7 cellular contexts compared by ENCODE assay signal in genomic region chr1:14924455-14925325, GRCh38.
A peak's percentile ranks its signal among the peaks of the same experiment; 100 is the strongest.
DNase-seq lines count a peak whose midpoint lies in the region; ATAC-seq and TF ChIP-seq lines count a peak whose summit lies in the region.

No MANE protein-coding gene starts in this region.

- no peaks in the 10 kb centered on the region for H3K9me3 ChIP-seq in ES-I3 (ENCODE audit: control insufficient read depth, insufficient read depth, low read length)
- H3K9me3 ChIP-seq in adipocyte (ENCODE audit: control insufficient read depth, low read length): no peaks in the 10 kb centered on the region
- no peaks in the 10 kb centered on the region for H3K9me3 ChIP-seq in heart left ventricle
- no peaks in the 10 kb centered on the region for H3K9me3 ChIP-seq in osteoblast (ENCODE audit: low read depth, low read length)

- peak overlapping the region; percentile 0 to 81 (median 58) for H3K4me3 Mint-ChIP-seq in IgD-negative memory B cell

- H3K4me1 ChIP-seq in ES-I3 (ENCODE audit: insufficient read depth, low read length): 0 out of 2 replicates have a peak, but pooled peaks cover 8% of the 10 kb centered on the region
- H3K4me1 ChIP-seq in adipocyte (ENCODE audit: control insufficient read depth, insufficient read depth, low read length): peaks cover 18% of the 10 kb centered on the region
- H3K4me1 ChIP-seq in heart left ventricle: peaks cover 0 to 28% (median 15%) of the 10 kb centered on the region in 12 donors
- H3K4me1 ChIP-seq in osteoblast (ENCODE audit: insufficient read depth, low read length): peaks cover 26% of the 10 kb centered on the region

- H3K27ac Mint-ChIP-seq in IgD-negative memory B cell: no peak overlapping the region

- H2AFZ ChIP-seq in osteoblast (ENCODE audit: low read length): peak overlapping the region; percentile 49

- peak overlapping the region in 8 of 12 donors; percentile 17 to 56 (median 44) for H3K27ac ChIP-seq in heart left ventricle
- H3K27ac ChIP-seq in osteoblast (ENCODE audit: low read depth, low read length): peak overlapping the region; percentile 17

- peaks cover 4 to 9% (median 5%) of the 10 kb centered on the region in 3 donors for H3K4me1 Mint-ChIP-seq in IgD-negative memory B cell

- H3K4me2 ChIP-seq in osteoblast (ENCODE audit: insufficient read depth, low read length): peak overlapping the region; percentile 91

- H3K4me3 ChIP-seq in adipocyte (ENCODE audit: low read length): peak overlapping the region; percentile 84
- H3K4me3 ChIP-seq in heart left ventricle: peak overlapping the region; percentile 45 to 91 (median 70)
- H3K4me3 ChIP-seq in osteoblast (ENCODE audit: insufficient read depth, low read length): peak overlapping the region; percentile 74

- WGBS in heart left ventricle, 4 donors: 1% methylated on average over 31 to 93 of the region's 93 CpGs

- intact Hi-C loops in heart left ventricle (cut with DNase I): loop anchor here in 9 of 10 donors (1.0 to 5.0 kb wide), 4 partner anchors 96 to 103 kb away; no protein-coding TSS in a partner anchor

- no peaks in the 10 kb centered on the region for H3K9me3 Mint-ChIP-seq in IgD-negative memory B cell

- H3K9ac ChIP-seq in ES-I3 (ENCODE audit: low read depth, low read length): peak overlapping the region; percentile 66
- H3K9ac ChIP-seq in adipocyte (ENCODE audit: low read length): peak overlapping the region; percentile 81

- DNase-seq in adipocyte (ENCODE audit: low read depth): peak; percentile 86
- DNase-seq in heart left ventricle: peak in 4 of 5 donors; percentile 49 to 79 (median 65)
- peak; percentile 97 for DNase-seq in osteoblast (ENCODE audit: insufficient read length, low spot score, missing footprints)
- DNase-seq in SHP77 treated with DMSO at 0.1 percent for 48 hours (lab: John Stamatoyannopoulos, UW): no peak

- peaks cover 32% of the 10 kb centered on the region for H3K27me3 Mint-ChIP-seq in IgD-negative memory B cell

- TF ChIP-seq CTCF in heart left ventricle (IDR thresholded peaks at IDR 0.05) (peak in 7 of 12 donors; percentile 14 to 49 (median 29)), osteoblast (IDR thresholded peaks at IDR 0.05; ENCODE audit: extremely low read depth, low read depth, low read length) (no peak)

- H3K36me3 Mint-ChIP-seq in IgD-negative memory B cell: no peaks in the 10 kb centered on the region

- peaks cover 17% of the 10 kb centered on the region for H3K79me2 ChIP-seq in osteoblast (ENCODE audit: insufficient read depth, low read length)

- no peaks in the 10 kb centered on the region for H3K36me3 ChIP-seq in ES-I3 (ENCODE audit: insufficient read depth, low read length)
- no peaks in the 10 kb centered on the region for H3K36me3 ChIP-seq in adipocyte (ENCODE audit: control insufficient read depth, insufficient read depth, low read length, severe bottlenecking)
- no peaks in the 10 kb centered on the region for H3K36me3 ChIP-seq in heart left ventricle
- H3K36me3 ChIP-seq in osteoblast (ENCODE audit: insufficient read depth, low read length): no peaks in the 10 kb centered on the region

- no peak for TF ChIP-seq POLR2A in heart left ventricle (IDR thresholded peaks at IDR 0.05)

- H3K27me3 ChIP-seq in adipocyte (replicated peaks; ENCODE audit: control insufficient read depth, insufficient read depth, low read length): no peaks in the 10 kb centered on the region
- peaks cover 0 to 33% (median 8%) of the 10 kb centered on the region in 9 donors for H3K27me3 ChIP-seq in heart left ventricle
- no peaks in the 10 kb centered on the region for H3K27me3 ChIP-seq in osteoblast (ENCODE audit: insufficient read depth, low read length)

- ATAC-seq in heart left ventricle (peak in 2 of 4 donors; percentile 66 to 78), GM18502 (IDR thresholded peaks at IDR 0.05; ENCODE audit: poor library complexity, unreplicated experiment) (no peak)

- peaks cover 6% of the 10 kb centered on the region for H4K20me1 ChIP-seq in osteoblast (ENCODE audit: insufficient read depth, low read length)
